ENCODE assay signal across 1 cellular context in genomic region chr1:145927073-145927886, GRCh38.
TF ChIP-seq lines count a peak whose summit lies in the region.

Gene RBM8A (minus strand): TSS chr1:145927484. CDS start chr1:145927426, 58 bp downstream.

TF ChIP-seq in K562, 482 proteins besides CTCF, POLR2A, EP300 and RAD21 (continued from another document and continues in another):
- TF ChIP-seq MITF (IDR thresholded peaks at IDR 0.05): no peak
- peak; percentile 26; the same call in 1 of the 2 replicates for TF ChIP-seq JUND (IDR thresholded peaks at IDR 0.05; ENCODE audit: borderline replicate concordance, low read depth, low read length)
- peak; percentile 59; the same call in 2 of the 3 replicates for TF ChIP-seq JUND (tag; IDR thresholded peaks at IDR 0.05; ENCODE audit: borderline replicate concordance, low read depth, low read length)
- TF ChIP-seq MED1 (CRISPR knock-in tag; IDR thresholded peaks at IDR 0.05; ENCODE audit: borderline replicate concordance): no peak
- TF ChIP-seq RNF2 (IDR thresholded peaks at IDR 0.05): peak; percentile 83; the same call in 1 of the 2 replicates
- peak in 1 of 2 experiments; percentile 13; a peak in 1 of 4 replicates for TF ChIP-seq MCM7 (IDR thresholded peaks at IDR 0.05)
- TF ChIP-seq TCF15 (CRISPR knock-in tag; IDR thresholded peaks at IDR 0.05): no peak
- no peak for TF ChIP-seq ZNF253 (CRISPR knock-in tag; conservative IDR thresholded peaks at IDR 0.05)
- TF ChIP-seq RBM34 (IDR thresholded peaks at IDR 0.05; ENCODE audit: borderline replicate concordance, insufficient read depth, low read length): no peak
- peak; percentile 90 for TF ChIP-seq BRD9 (IDR thresholded peaks at IDR 0.05; ENCODE audit: low read depth, partially characterized antibody)
- TF ChIP-seq, protein P1, sequence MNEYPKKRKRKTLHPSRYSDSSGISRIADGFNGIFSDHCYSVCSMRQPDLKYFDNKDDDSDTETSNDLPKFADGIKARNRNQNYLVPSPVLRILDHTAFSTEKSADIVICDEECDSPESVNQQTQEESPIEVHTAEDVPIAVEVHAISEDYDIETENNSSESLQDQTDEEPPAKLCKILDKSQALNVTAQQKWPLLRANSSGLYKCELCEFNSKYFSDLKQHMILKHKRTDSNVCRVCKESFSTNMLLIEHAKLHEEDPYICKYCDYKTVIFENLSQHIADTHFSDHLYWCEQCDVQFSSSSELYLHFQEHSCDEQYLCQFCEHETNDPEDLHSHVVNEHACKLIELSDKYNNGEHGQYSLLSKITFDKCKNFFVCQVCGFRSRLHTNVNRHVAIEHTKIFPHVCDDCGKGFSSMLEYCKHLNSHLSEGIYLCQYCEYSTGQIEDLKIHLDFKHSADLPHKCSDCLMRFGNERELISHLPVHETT (CRISPR knock-in tag; conservative IDR thresholded peaks at IDR 0.05 in 1 of 2, IDR thresholded peaks at IDR 0.05 in 1 of 2): peak in 1 of 2 experiments; percentile 63; a peak in 2 of 4 replicates
- TF ChIP-seq ARID3B (CRISPR knock-in tag; IDR thresholded peaks at IDR 0.05; ENCODE audit: borderline replicate concordance): no peak
- TF ChIP-seq, protein P2, sequence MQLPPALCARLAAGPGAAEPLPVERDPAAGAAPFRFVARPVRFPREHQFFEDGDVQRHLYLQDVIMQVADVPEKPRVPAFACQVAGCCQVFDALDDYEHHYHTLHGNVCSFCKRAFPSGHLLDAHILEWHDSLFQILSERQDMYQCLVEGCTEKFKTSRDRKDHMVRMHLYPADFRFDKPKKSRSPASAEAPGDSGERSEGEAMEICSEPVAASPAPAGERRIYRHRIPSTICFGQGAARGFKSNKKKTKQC (CRISPR knock-in tag; IDR thresholded peaks at IDR 0.05): peak; percentile 76; the same call in 1 of the 2 replicates
- TF ChIP-seq, protein P3, sequence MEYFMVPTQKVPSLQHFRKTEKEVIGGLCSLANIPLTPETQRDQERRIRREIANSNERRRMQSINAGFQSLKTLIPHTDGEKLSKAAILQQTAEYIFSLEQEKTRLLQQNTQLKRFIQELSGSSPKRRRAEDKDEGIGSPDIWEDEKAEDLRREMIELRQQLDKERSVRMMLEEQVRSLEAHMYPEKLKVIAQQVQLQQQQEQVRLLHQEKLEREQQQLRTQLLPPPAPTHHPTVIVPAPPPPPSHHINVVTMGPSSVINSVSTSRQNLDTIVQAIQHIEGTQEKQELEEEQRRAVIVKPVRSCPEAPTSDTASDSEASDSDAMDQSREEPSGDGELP (CRISPR knock-in tag; IDR thresholded peaks at IDR 0.05; ENCODE audit: borderline replicate concordance): peak; percentile 82
- 0 out of 2 replicates have a peak, but pooled peaks have one; percentile 22 for TF ChIP-seq ZNF431 (CRISPR knock-in tag; IDR thresholded peaks at IDR 0.05)
- peak; percentile 80 for TF ChIP-seq CHD2 (IDR thresholded peaks at IDR 0.05; ENCODE audit: low read depth, low read length)
- no peak for TF ChIP-seq HNRNPH1 (optimal IDR thresholded peaks at IDR 0.05; ENCODE audit: low read depth, low read length)
- peak; percentile 41 for TF ChIP-seq RBM39 (optimal IDR thresholded peaks at IDR 0.05; ENCODE audit: low read depth, low read length)
- TF ChIP-seq, protein P4, sequence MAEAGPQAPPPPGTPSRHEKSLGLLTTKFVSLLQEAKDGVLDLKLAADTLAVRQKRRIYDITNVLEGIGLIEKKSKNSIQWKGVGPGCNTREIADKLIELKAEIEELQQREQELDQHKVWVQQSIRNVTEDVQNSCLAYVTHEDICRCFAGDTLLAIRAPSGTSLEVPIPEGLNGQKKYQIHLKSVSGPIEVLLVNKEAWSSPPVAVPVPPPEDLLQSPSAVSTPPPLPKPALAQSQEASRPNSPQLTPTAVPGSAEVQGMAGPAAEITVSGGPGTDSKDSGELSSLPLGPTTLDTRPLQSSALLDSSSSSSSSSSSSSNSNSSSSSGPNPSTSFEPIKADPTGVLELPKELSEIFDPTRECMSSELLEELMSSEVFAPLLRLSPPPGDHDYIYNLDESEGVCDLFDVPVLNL (CRISPR knock-in tag; IDR thresholded peaks at IDR 0.05; ENCODE audit: low read depth): peak; percentile 57; the same call in 1 of the 2 replicates
- peak; percentile 34 to 78; a peak in 3 of 4 replicates for TF ChIP-seq TRIM24 (IDR thresholded peaks at IDR 0.05)
- peak; percentile 81 for TF ChIP-seq ELF4 (CRISPR knock-in tag; IDR thresholded peaks at IDR 0.05)
- TF ChIP-seq HLTF (IDR thresholded peaks at IDR 0.05): peak; percentile 98
- peak; percentile 70; the same call in 1 of the 2 replicates for TF ChIP-seq CTBP1 (IDR thresholded peaks at IDR 0.05; ENCODE audit: borderline replicate concordance)
- no peak for TF ChIP-seq ZNF668 (CRISPR knock-in tag; IDR thresholded peaks at IDR 0.05)
- TF ChIP-seq, protein P5, sequence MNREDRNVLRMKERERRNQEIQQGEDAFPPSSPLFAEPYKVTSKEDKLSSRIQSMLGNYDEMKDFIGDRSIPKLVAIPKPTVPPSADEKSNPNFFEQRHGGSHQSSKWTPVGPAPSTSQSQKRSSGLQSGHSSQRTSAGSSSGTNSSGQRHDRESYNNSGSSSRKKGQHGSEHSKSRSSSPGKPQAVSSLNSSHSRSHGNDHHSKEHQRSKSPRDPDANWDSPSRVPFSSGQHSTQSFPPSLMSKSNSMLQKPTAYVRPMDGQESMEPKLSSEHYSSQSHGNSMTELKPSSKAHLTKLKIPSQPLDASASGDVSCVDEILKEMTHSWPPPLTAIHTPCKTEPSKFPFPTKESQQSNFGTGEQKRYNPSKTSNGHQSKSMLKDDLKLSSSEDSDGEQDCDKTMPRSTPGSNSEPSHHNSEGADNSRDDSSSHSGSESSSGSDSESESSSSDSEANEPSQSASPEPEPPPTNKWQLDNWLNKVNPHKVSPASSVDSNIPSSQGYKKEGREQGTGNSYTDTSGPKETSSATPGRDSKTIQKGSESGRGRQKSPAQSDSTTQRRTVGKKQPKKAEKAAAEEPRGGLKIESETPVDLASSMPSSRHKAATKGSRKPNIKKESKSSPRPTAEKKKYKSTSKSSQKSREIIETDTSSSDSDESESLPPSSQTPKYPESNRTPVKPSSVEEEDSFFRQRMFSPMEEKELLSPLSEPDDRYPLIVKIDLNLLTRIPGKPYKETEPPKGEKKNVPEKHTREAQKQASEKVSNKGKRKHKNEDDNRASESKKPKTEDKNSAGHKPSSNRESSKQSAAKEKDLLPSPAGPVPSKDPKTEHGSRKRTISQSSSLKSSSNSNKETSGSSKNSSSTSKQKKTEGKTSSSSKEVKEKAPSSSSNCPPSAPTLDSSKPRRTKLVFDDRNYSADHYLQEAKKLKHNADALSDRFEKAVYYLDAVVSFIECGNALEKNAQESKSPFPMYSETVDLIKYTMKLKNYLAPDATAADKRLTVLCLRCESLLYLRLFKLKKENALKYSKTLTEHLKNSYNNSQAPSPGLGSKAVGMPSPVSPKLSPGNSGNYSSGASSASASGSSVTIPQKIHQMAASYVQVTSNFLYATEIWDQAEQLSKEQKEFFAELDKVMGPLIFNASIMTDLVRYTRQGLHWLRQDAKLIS (CRISPR knock-in tag; IDR thresholded peaks at IDR 0.05): peak; percentile 86
- 0 out of 4 replicates have a peak, but pooled peaks of 1 of the 2 experiments have one; percentile 35 for TF ChIP-seq UBTF (IDR thresholded peaks at IDR 0.05; ENCODE audit: borderline replicate concordance in 1 of 2, low read depth in 2 of 2, low read length in 2 of 2)
- TF ChIP-seq SNRNP70 (optimal IDR thresholded peaks at IDR 0.05; ENCODE audit: low read depth, low read length): no peak
- TF ChIP-seq ZNF175 (CRISPR knock-in tag; IDR thresholded peaks at IDR 0.05; ENCODE audit: low read depth): peak; percentile 69; the same call in 1 of the 2 replicates
- TF ChIP-seq ZFP36 (IDR thresholded peaks at IDR 0.05; ENCODE audit: low read depth, low read length, partially characterized antibody): no peak
- peak; percentile 88 to 94 for TF ChIP-seq FOXK2 (conservative IDR thresholded peaks at IDR 0.05 in 1 of 2, IDR thresholded peaks at IDR 0.05 in 1 of 2; ENCODE audit: low read depth in 2 of 2)
- TF ChIP-seq ZNF695 (CRISPR knock-in tag; IDR thresholded peaks at IDR 0.05): no peak
- peak; percentile 47 for TF ChIP-seq ETV5 (CRISPR knock-in tag; IDR thresholded peaks at IDR 0.05; ENCODE audit: low read depth)
- TF ChIP-seq STAG1 (CRISPR knock-in tag; IDR thresholded peaks at IDR 0.05; ENCODE audit: borderline replicate concordance): no peak
- TF ChIP-seq PTBP1 (IDR thresholded peaks at IDR 0.05; ENCODE audit: low read depth, low read length): 0 out of 2 replicates have a peak, but pooled peaks have one; percentile 12
- TF ChIP-seq CBX8 (IDR thresholded peaks at IDR 0.05; ENCODE audit: borderline replicate concordance, extremely low read depth, low read depth, low read length, poor library complexity, severe bottlenecking): no peak
- TF ChIP-seq DNMT1 (IDR thresholded peaks at IDR 0.05): peak; percentile 79; the same call in 1 of the 2 replicates
- TF ChIP-seq GTF2E2 (tag; IDR thresholded peaks at IDR 0.05): peak; percentile 5; the same call in 1 of the 2 replicates
- TF ChIP-seq TAF7 (tag; IDR thresholded peaks at IDR 0.05): peak; percentile 92
- TF ChIP-seq HCFC1 (IDR thresholded peaks at IDR 0.05; ENCODE audit: low read depth, low read length): peak; percentile 70
- TF ChIP-seq MTA3 (IDR thresholded peaks at IDR 0.05; ENCODE audit: borderline replicate concordance): peak; percentile 74; the same call in 1 of the 2 replicates
- no peak for TF ChIP-seq CCAR2 (IDR thresholded peaks at IDR 0.05; ENCODE audit: low read depth, low read length)
- TF ChIP-seq MCM5 (IDR thresholded peaks at IDR 0.05; ENCODE audit: low read depth): no peak
- peak; percentile 99 for TF ChIP-seq C11orf30 (IDR thresholded peaks at IDR 0.05; ENCODE audit: low read depth)
- TF ChIP-seq RBM14 (IDR thresholded peaks at IDR 0.05; ENCODE audit: borderline replicate concordance, insufficient read depth, low read depth, low read length): no peak
- peak; percentile 50 to 77 for TF ChIP-seq MAZ (CRISPR knock-in tag; conservative IDR thresholded peaks at IDR 0.05 in 1 of 2, IDR thresholded peaks at IDR 0.05 in 1 of 2)
- TF ChIP-seq, protein P6, sequence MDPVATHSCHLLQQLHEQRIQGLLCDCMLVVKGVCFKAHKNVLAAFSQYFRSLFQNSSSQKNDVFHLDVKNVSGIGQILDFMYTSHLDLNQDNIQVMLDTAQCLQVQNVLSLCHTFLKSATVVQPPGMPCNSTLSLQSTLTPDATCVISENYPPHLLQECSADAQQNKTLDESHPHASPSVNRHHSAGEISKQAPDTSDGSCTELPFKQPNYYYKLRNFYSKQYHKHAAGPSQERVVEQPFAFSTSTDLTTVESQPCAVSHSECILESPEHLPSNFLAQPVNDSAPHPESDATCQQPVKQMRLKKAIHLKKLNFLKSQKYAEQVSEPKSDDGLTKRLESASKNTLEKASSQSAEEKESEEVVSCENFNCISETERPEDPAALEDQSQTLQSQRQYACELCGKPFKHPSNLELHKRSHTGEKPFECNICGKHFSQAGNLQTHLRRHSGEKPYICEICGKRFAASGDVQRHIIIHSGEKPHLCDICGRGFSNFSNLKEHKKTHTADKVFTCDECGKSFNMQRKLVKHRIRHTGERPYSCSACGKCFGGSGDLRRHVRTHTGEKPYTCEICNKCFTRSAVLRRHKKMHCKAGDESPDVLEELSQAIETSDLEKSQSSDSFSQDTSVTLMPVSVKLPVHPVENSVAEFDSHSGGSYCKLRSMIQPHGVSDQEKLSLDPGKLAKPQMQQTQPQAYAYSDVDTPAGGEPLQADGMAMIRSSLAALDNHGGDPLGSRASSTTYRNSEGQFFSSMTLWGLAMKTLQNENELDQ (CRISPR knock-in tag; IDR thresholded peaks at IDR 0.05; ENCODE audit: borderline replicate concordance): 0 out of 2 replicates have a peak, but pooled peaks have one; percentile 72
- TF ChIP-seq EP400 (IDR thresholded peaks at IDR 0.05): peak; percentile 99
- TF ChIP-seq ZNF589 (CRISPR knock-in tag; IDR thresholded peaks at IDR 0.05; ENCODE audit: low read depth): 0 out of 2 replicates have a peak, but pooled peaks have one; percentile 73
- peak; percentile 80 for TF ChIP-seq GATA2 (CRISPR knock-in tag; IDR thresholded peaks at IDR 0.05)
- TF ChIP-seq ETV1 (tag; conservative IDR thresholded peaks at IDR 0.05; ENCODE audit: low read depth): peak; percentile 52; the same call in 1 of the 2 replicates
- 0 out of 2 replicates have a peak, but pooled peaks have one; percentile 43 for TF ChIP-seq PHB (CRISPR knock-in tag; IDR thresholded peaks at IDR 0.05)
